In the genomic region with DNA sequence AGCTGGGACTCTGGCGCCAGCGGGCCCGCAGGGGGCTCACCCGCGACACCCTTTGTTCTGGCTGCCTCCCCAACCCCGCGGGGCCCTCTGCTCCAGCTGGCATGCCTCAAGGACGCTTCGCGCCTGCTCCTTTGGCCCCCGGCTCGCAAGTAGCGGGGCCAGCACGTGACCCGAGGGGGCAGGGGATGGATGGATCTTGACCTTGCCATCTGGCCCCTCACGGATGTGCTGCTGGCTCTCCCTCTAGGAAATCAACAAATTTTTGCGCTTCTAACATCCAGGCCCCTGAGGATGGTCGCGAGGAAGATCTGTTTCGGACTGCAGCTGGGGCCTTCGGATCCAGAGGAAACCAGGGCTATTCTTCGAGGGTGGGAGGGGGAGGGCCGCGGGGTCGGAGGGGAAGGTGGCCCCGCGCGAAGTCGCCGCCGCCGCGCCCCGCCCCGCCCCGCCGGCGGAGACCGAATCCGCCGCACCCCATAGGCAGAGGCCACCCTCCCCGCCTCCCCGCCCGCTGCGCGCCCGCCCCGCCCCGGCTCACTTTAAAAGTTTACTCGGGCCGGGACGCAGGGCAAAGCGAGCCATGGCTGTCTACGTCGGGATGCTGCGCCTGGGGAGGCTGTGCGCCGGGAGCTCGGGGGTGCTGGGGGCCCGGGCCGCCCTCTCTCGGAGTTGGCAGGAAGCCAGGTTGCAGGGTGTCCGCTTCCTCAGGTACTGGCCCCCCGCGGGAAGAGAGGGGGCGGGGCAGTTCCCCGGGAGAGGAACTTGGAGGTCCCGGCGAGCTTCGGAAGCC, we compare ENCODE assay signal across 8 cellular contexts. TPM values are rescaled to one million over a fixed set of nuclear protein-coding genes. Genes with fewer than 3 reads are reported as not detected.
DNase-seq lines count a peak whose midpoint lies in the region; ATAC-seq and TF ChIP-seq lines count a peak whose summit lies in the region.

A gene with protein sequence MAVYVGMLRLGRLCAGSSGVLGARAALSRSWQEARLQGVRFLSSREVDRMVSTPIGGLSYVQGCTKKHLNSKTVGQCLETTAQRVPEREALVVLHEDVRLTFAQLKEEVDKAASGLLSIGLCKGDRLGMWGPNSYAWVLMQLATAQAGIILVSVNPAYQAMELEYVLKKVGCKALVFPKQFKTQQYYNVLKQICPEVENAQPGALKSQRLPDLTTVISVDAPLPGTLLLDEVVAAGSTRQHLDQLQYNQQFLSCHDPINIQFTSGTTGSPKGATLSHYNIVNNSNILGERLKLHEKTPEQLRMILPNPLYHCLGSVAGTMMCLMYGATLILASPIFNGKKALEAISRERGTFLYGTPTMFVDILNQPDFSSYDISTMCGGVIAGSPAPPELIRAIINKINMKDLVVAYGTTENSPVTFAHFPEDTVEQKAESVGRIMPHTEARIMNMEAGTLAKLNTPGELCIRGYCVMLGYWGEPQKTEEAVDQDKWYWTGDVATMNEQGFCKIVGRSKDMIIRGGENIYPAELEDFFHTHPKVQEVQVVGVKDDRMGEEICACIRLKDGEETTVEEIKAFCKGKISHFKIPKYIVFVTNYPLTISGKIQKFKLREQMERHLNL (plus strand): TSS at position 537 of the 790 bp plus-strand sequence. CDS start 44 bp downstream, at position 581.

- peak; percentile 83 to 84 for ATAC-seq in activated CD4-positive, CD25-positive, alpha-beta regulatory T cell treated with anti-CD3 and anti-CD28 coated beads, Interleukin-2, amount 50 U/mL, for 24 hours
- peak; percentile 84 for ATAC-seq in left colon

- peaks cover 0 to 21% (median 0%) of the 10 kb centered on the region in 11 experiments; a peak in 3 of 22 replicates for H4K20me1 ChIP-seq in BLaER1 treated with 17β-estradiol and CSF1 and Interleukin-3, amounts not matched to agents 10 nM and 100 nM
- H4K20me1 ChIP-seq in Loucy (ENCODE audit: insufficient read depth, low read length, poor library complexity, severe bottlenecking): no peaks in the 10 kb centered on the region

- no peaks in the 10 kb centered on the region for H3K9me2 ChIP-seq in Loucy (replicated peaks; ENCODE audit: low read depth, low read length)

- DNase-seq in GM20000 (ENCODE audit: low spot score) (peak; percentile 91), cerebellum (ENCODE audit: low spot score) (peak; percentile 47), left colon (peak; percentile 85 to 89), GF-D8 (lab: John Stamatoyannopoulos, UW) (no peak)
- peak; percentile 53 for DNase-seq in stimulated activated CD4-positive, alpha-beta T cell treated with anti-CD3 and anti-CD28 coated beads, Interleukin-2, amount 100 ng/mL, for 4 hours (ENCODE audit: low read depth)

- no peak for TF ChIP-seq CTCF in GM20000 (IDR thresholded peaks at IDR 0.05; ENCODE audit: extremely low read depth, missing control alignments)
- TF ChIP-seq CTCF in Loucy (conservative IDR thresholded peaks at IDR 0.05; ENCODE audit: low read length): no peak

- H3K27me3 ChIP-seq in BLaER1 treated with 17β-estradiol and CSF1 and Interleukin-3, amounts not matched to agents 10 nM and 100 nM: no peaks in the 10 kb centered on the region
- no peaks in the 10 kb centered on the region for H3K27me3 ChIP-seq in Loucy (ENCODE audit: insufficient read depth, low read length, poor library complexity, severe bottlenecking)

- peak within 1 kb of the TSS; percentile 8 to 83 (median 73); a peak in 21 of 22 replicates for H3K27ac ChIP-seq in BLaER1 treated with 17β-estradiol and CSF1 and Interleukin-3, amounts not matched to agents 10 nM and 100 nM

- H3K4me3 ChIP-seq in BLaER1 treated with 17β-estradiol and CSF1 and Interleukin-3, amounts not matched to agents 10 nM and 100 nM: peak within 1 kb of the TSS; percentile 60 to 80 (median 68)
- peak within 1 kb of the TSS; percentile 82 for H3K4me3 ChIP-seq in Loucy (ENCODE audit: low read length, poor library complexity, severe bottlenecking)

- H3K79me2 ChIP-seq in Loucy (ENCODE audit: insufficient read depth, low read length): peaks cover 44% of the 10 kb centered on the region

- H3K9ac ChIP-seq in BLaER1 treated with 17β-estradiol and CSF1 and Interleukin-3, amounts not matched to agents 10 nM and 100 nM: peak within 1 kb of the TSS; percentile 73 to 83 (median 80)
- H3K9ac ChIP-seq in Loucy (ENCODE audit: low read depth, low read length, poor library complexity, severe bottlenecking): peak within 1 kb of the TSS; percentile 84

- peaks cover 0 to 13% (median 0%) of the 10 kb centered on the region in 11 experiments; a peak in 6 of 22 replicates for H3K36me3 ChIP-seq in BLaER1 treated with 17β-estradiol and CSF1 and Interleukin-3, amounts not matched to agents 10 nM and 100 nM
- no peaks in the 10 kb centered on the region for H3K36me3 ChIP-seq in Loucy (ENCODE audit: insufficient read depth, low read length)

- peaks cover 15% of the 10 kb centered on the region for H3F3A ChIP-seq in Loucy (ENCODE audit: low read depth)

- intact Hi-C loops in left colon (cut with DNase I, micrococcal nuclease): no loop called here

- H3K9me3 ChIP-seq in BLaER1 treated with 17β-estradiol and CSF1 and Interleukin-3, amounts not matched to agents 10 nM and 100 nM (replicated peaks in 1 of 11): no peaks in the 10 kb centered on the region
- H3K9me3 ChIP-seq in Loucy (ENCODE audit: insufficient read depth, low read depth, low read length): no peaks in the 10 kb centered on the region

- H3K4me2 ChIP-seq in BLaER1 treated with 17β-estradiol and CSF1 and Interleukin-3, amounts not matched to agents 10 nM and 100 nM: peak within 1 kb of the TSS; percentile 86 to 99 (median 98)
- H3K4me2 ChIP-seq in Loucy (ENCODE audit: low read depth, low read length, poor library complexity, severe bottlenecking): peak within 1 kb of the TSS; percentile 94

- peak within 1 kb of the TSS; percentile 92 for H2AFZ ChIP-seq in Loucy (ENCODE audit: low read length)

- peaks cover 55 to 75% (median 64%) of the 10 kb centered on the region in 10 experiments for H3K4me1 ChIP-seq in BLaER1 treated with 17β-estradiol and CSF1 and Interleukin-3, amounts not matched to agents 10 nM and 100 nM
- H3K4me1 ChIP-seq in Loucy (ENCODE audit: insufficient read depth, low read length, poor library complexity, severe bottlenecking): peaks cover 47% of the 10 kb centered on the region

RNA-seq across cellular contexts. Expression of the gene that starts here (rescaled TPM):
- 7.2 TPM for total RNA-seq in cerebellum
- total RNA-seq in left colon: 100 to 1,000 TPM; 146 to 150 TPM

Comparison
In these comparisons a context has a peak if more than half of its experiments do, and no peak if none do; other contexts are left out.
1. RNA of the gene that starts here (total RNA-seq): 146 to 150 TPM in left colon; 7.2 TPM in cerebellum (single experiment); every median in the first group is over 10 times any median in the second.